Comparison of ENCODE assay signal across 1 cellular context in the genomic region with DNA sequence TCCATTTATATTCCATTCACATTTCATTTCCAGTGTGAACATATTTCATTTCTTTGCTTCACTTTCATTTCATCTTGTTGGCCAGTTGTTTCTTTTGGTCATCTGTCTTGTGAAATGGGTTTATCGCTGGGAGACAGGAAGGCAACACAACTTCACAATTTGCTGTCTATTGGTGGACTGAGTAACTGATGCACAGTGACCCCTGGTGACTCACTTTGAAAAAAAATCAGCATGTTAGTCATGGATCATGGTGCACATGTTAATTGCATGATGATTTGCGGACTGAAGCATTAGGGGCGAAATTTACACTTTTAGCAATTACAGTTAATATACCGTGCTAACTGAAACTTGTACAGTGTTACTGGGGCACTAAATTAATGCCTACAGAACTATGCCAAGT.
TF ChIP-seq lines count a peak whose summit lies in the region.

No MANE protein-coding gene starts in this region.

TF ChIP-seq in HEK293T, 16 proteins besides CTCF, POLR2A, EP300 and RAD21:
- TF ChIP-seq FOXM1 (IDR thresholded peaks at IDR 0.05; ENCODE audit: borderline replicate concordance) = no peak
- TF ChIP-seq, protein P1, sequence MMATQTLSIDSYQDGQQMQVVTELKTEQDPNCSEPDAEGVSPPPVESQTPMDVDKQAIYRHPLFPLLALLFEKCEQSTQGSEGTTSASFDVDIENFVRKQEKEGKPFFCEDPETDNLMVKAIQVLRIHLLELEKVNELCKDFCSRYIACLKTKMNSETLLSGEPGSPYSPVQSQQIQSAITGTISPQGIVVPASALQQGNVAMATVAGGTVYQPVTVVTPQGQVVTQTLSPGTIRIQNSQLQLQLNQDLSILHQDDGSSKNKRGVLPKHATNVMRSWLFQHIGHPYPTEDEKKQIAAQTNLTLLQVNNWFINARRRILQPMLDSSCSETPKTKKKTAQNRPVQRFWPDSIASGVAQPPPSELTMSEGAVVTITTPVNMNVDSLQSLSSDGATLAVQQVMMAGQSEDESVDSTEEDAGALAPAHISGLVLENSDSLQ (IDR thresholded peaks at IDR 0.05) = no peak
